Comparison of ENCODE assay signal across 10 cellular contexts in genomic region chr11:6608011-6608410, GRCh38. TPM values are rescaled to one million over a fixed set of nuclear protein-coding genes. Genes with fewer than 3 reads are reported as not detected.
DNase-seq lines count a peak whose midpoint lies in the region; ATAC-seq lines count a peak whose summit lies in the region.
"Had no signal": no experiment of that assay in that cellular context is flagged by ENCODE, and none has a peak within 500 bp of the region (broad histone marks: within the 10 kb centered on the region; RNA-seq: fewer than 3 reads in every experiment).

No MANE protein-coding gene starts in this region.

- H3K36me3 ChIP-seq in iPS-20b (ENCODE audit: insufficient read depth, low read depth, low read length): peaks cover 51% of the 10 kb centered on the region
- H3K36me3 ChIP-seq in SJCRH30: peaks cover 27% of the 10 kb centered on the region

- no peaks in the 10 kb centered on the region for H3K9me3 Mint-ChIP-seq in activated CD4-positive, alpha-beta T cell treated with anti-CD3 and anti-CD28 coated beads, Interleukin-2, amount 10 ng/mL, durations not matched to agents 7 days and 5 days
- H3K9me3 Mint-ChIP-seq in activated CD8-positive, alpha-beta T cell treated with anti-CD3 and anti-CD28 coated beads, Interleukin-2, amount 10 ng/mL, durations not matched to agents 7 days and 5 days (ENCODE audit: insufficient read depth): no peaks in the 10 kb centered on the region
- H3K9me3 Mint-ChIP-seq in stimulated activated effector memory CD8-positive, alpha-beta T cell treated with anti-CD3 and anti-CD28 coated beads, Interleukin-12 subunit alpha, Interleukin-12 subunit beta, amount 100 ng/mL, for 72 hours: no peaks in the 10 kb centered on the region

- H3K27me3 ChIP-seq in iPS-20b (ENCODE audit: insufficient read depth, low read length) (no peaks in the 10 kb centered on the region), SJCRH30 (no peaks in the 10 kb centered on the region)

- POLR2A ChIA-PET in activated CD4-positive, alpha-beta T cell treated with anti-CD3 and anti-CD28 coated beads, Interleukin-2, amount 10 ng/mL, durations not matched to agents 7 days and 5 days (lab: Charles Lee): no interaction called here
- POLR2A ChIA-PET in activated CD8-positive, alpha-beta T cell treated with anti-CD3 and anti-CD28 coated beads, Interleukin-2, amount 10 ng/mL, durations not matched to agents 7 days and 5 days (lab: Charles Lee): interaction anchor here (1.6 to 2.0 kb wide), 2 partner anchors 10 to 75 kb away, joined by 4 to 8 read pairs; partner anchors contain the start of gene MRPL17

- no peaks in the 10 kb centered on the region for H3K9me3 ChIP-seq in iPS-20b (ENCODE audit: insufficient read depth, low read depth, low read length)
- H3K9me3 ChIP-seq in SJCRH30 (replicated peaks): no peaks in the 10 kb centered on the region
- H3K9me3 ChIP-seq: A549 had no signal

- H3K27ac Mint-ChIP-seq in activated CD4-positive, alpha-beta T cell treated with anti-CD3 and anti-CD28 coated beads, Interleukin-2, amount 10 ng/mL, durations not matched to agents 7 days and 5 days: peak overlapping the region; percentile 90
- H3K27ac Mint-ChIP-seq in activated CD8-positive, alpha-beta T cell treated with anti-CD3 and anti-CD28 coated beads, Interleukin-2, amount 10 ng/mL, durations not matched to agents 7 days and 5 days: peak overlapping the region; percentile 77
- H3K27ac Mint-ChIP-seq in stimulated activated effector memory CD8-positive, alpha-beta T cell treated with anti-CD3 and anti-CD28 coated beads, Interleukin-12 subunit alpha, Interleukin-12 subunit beta, amount 100 ng/mL, for 72 hours: peak overlapping the region; percentile 61

- peaks cover 50% of the 10 kb centered on the region for H3K36me3 Mint-ChIP-seq in activated CD4-positive, alpha-beta T cell treated with anti-CD3 and anti-CD28 coated beads, Interleukin-2, amount 10 ng/mL, durations not matched to agents 7 days and 5 days (ENCODE audit: low read depth)
- peaks cover 52% of the 10 kb centered on the region for H3K36me3 Mint-ChIP-seq in activated CD8-positive, alpha-beta T cell treated with anti-CD3 and anti-CD28 coated beads, Interleukin-2, amount 10 ng/mL, durations not matched to agents 7 days and 5 days (ENCODE audit: low read depth)
- H3K36me3 Mint-ChIP-seq in stimulated activated effector memory CD8-positive, alpha-beta T cell treated with anti-CD3 and anti-CD28 coated beads, Interleukin-12 subunit alpha, Interleukin-12 subunit beta, amount 100 ng/mL, for 72 hours: peaks cover 52% of the 10 kb centered on the region

- H3K9ac ChIP-seq in iPS-20b (ENCODE audit: low read depth, low read length): no peak overlapping the region

- ATAC-seq in activated CD8-positive, alpha-beta T cell treated with anti-CD3 and anti-CD28 coated beads, Interleukin-2, amount 10 ng/mL, durations not matched to agents 7 days and 5 days: no peak
- no peak for ATAC-seq in stimulated activated effector memory CD8-positive, alpha-beta T cell treated with anti-CD3 and anti-CD28 coated beads, Interleukin-12 subunit alpha, Interleukin-12 subunit beta, amount 100 ng/mL, for 72 hours
- ATAC-seq in HG02759 (IDR thresholded peaks at IDR 0.05; ENCODE audit: unreplicated experiment) (no peak), HG03342 (IDR thresholded peaks at IDR 0.05; ENCODE audit: unreplicated experiment) (no peak)
- ATAC-seq: A549 had no signal

- peaks cover 38% of the 10 kb centered on the region for H3K4me1 Mint-ChIP-seq in activated CD4-positive, alpha-beta T cell treated with anti-CD3 and anti-CD28 coated beads, Interleukin-2, amount 10 ng/mL, durations not matched to agents 7 days and 5 days
- H3K4me1 Mint-ChIP-seq in activated CD8-positive, alpha-beta T cell treated with anti-CD3 and anti-CD28 coated beads, Interleukin-2, amount 10 ng/mL, durations not matched to agents 7 days and 5 days (ENCODE audit: low read depth): peaks cover 54% of the 10 kb centered on the region
- peaks cover 51% of the 10 kb centered on the region for H3K4me1 Mint-ChIP-seq in stimulated activated effector memory CD8-positive, alpha-beta T cell treated with anti-CD3 and anti-CD28 coated beads, Interleukin-12 subunit alpha, Interleukin-12 subunit beta, amount 100 ng/mL, for 72 hours

- H3K27me3 Mint-ChIP-seq in activated CD4-positive, alpha-beta T cell treated with anti-CD3 and anti-CD28 coated beads, Interleukin-2, amount 10 ng/mL, durations not matched to agents 7 days and 5 days: no peaks in the 10 kb centered on the region
- H3K27me3 Mint-ChIP-seq in activated CD8-positive, alpha-beta T cell treated with anti-CD3 and anti-CD28 coated beads, Interleukin-2, amount 10 ng/mL, durations not matched to agents 7 days and 5 days (ENCODE audit: low read depth): no peaks in the 10 kb centered on the region

- CTCF ChIA-PET in activated CD4-positive, alpha-beta T cell treated with anti-CD3 and anti-CD28 coated beads, Interleukin-2, amount 10 ng/mL, durations not matched to agents 7 days and 5 days (lab: Charles Lee): interaction anchor here (1.0 to 3.3 kb wide), 3 partner anchors 11 to 64 kb away, joined by 3 to 10 read pairs (median 5); partner anchors contain the start of gene TPP1
- CTCF ChIA-PET in activated CD8-positive, alpha-beta T cell treated with anti-CD3 and anti-CD28 coated beads, Interleukin-2, amount 10 ng/mL, durations not matched to agents 7 days and 5 days (lab: Charles Lee): interaction anchor here (1.3 to 2.2 kb wide), 5 partner anchors 10 to 229 kb away, joined by 3 to 12 read pairs (median 3); partner anchors contain the start of gene MRPL17

- H3K4me1 ChIP-seq in iPS-20b (ENCODE audit: insufficient read depth, low read length) (peaks cover 19% of the 10 kb centered on the region), SJCRH30 (peaks cover 18% of the 10 kb centered on the region)

- DNase-seq in activated CD4-positive, alpha-beta T cell treated with anti-CD3 and anti-CD28 coated beads, Interleukin-2, amount 10 ng/mL, durations not matched to agents 7 days and 5 days: no peak
- no peak for DNase-seq in activated CD4-positive, alpha-beta T cell treated with anti-CD3 and anti-CD28 coated beads for 1 hour
- peak; percentile 19 for DNase-seq in activated CD8-positive, alpha-beta T cell treated with anti-CD3 and anti-CD28 coated beads, Interleukin-2, amount 10 ng/mL, durations not matched to agents 7 days and 5 days
- DNase-seq in stimulated activated effector memory CD8-positive, alpha-beta T cell treated with anti-CD3 and anti-CD28 coated beads, Interleukin-12 subunit alpha, Interleukin-12 subunit beta, amount 100 ng/mL, for 72 hours (ENCODE audit: low spot score in 2 of 2): peak in 1 of 2 donors; percentile 41
- no peak for DNase-seq in SJCRH30
- DNase-seq: NCI-H748 treated with DMSO at 0.1 percent for 48 hours had no signal

- peak overlapping the region; percentile 95 for H3K27ac ChIP-seq in iPS-20b (ENCODE audit: low read length)
- no peak overlapping the region for H3K27ac ChIP-seq in SJCRH30

- H3K4me3 Mint-ChIP-seq in activated CD4-positive, alpha-beta T cell treated with anti-CD3 and anti-CD28 coated beads, Interleukin-2, amount 10 ng/mL, durations not matched to agents 7 days and 5 days: no peak overlapping the region
- H3K4me3 Mint-ChIP-seq in activated CD8-positive, alpha-beta T cell treated with anti-CD3 and anti-CD28 coated beads, Interleukin-2, amount 10 ng/mL, durations not matched to agents 7 days and 5 days: no peak overlapping the region
- no peak overlapping the region for H3K4me3 Mint-ChIP-seq in stimulated activated effector memory CD8-positive, alpha-beta T cell treated with anti-CD3 and anti-CD28 coated beads, Interleukin-12 subunit alpha, Interleukin-12 subunit beta, amount 100 ng/mL, for 72 hours

- H3K4me3 ChIP-seq in iPS-20b (ENCODE audit: low read length): no peak overlapping the region
- H3K4me3 ChIP-seq in SJCRH30: no peak overlapping the region
- H3K4me3 ChIP-seq: A549 had no signal

RNA-seq across cellular contexts. Expression of gene TAF10, which starts 4.0 kb away (rescaled TPM):
- 100 to 1,000 TPM; 138 to 156 TPM for total RNA-seq in activated CD4-positive, alpha-beta T cell treated with anti-CD3 and anti-CD28 coated beads, Interleukin-2, amount 10 ng/mL, durations not matched to agents 7 days and 5 days
- total RNA-seq in activated CD8-positive, alpha-beta T cell treated with anti-CD3 and anti-CD28 coated beads, Interleukin-2, amount 10 ng/mL, durations not matched to agents 7 days and 5 days: 100 to 1,000 TPM; 140 to 156 TPM
- total RNA-seq in SJCRH30 (2014; rRNA removed; shearing (Covaris generic)): 68.1 and 82.0 TPM in 2 replicates

RNA-seq across cellular contexts. Expression of gene ILK, which starts 4.4 kb away (rescaled TPM):
- total RNA-seq in activated CD4-positive, alpha-beta T cell treated with anti-CD3 and anti-CD28 coated beads, Interleukin-2, amount 10 ng/mL, durations not matched to agents 7 days and 5 days: 100 to 1,000 TPM; 155 to 163 TPM
- total RNA-seq in activated CD8-positive, alpha-beta T cell treated with anti-CD3 and anti-CD28 coated beads, Interleukin-2, amount 10 ng/mL, durations not matched to agents 7 days and 5 days: 100 to 1,000 TPM; 195 to 197 TPM
- total RNA-seq in SJCRH30 (2014; rRNA removed; shearing (Covaris generic)): 73.7 and 81.4 TPM in 2 replicates

RNA-seq across cellular contexts. Expression of gene RRP8, which starts 4.6 kb away (rescaled TPM):
- 10 to 100 TPM; 23.0 to 27.1 TPM for total RNA-seq in activated CD4-positive, alpha-beta T cell treated with anti-CD3 and anti-CD28 coated beads, Interleukin-2, amount 10 ng/mL, durations not matched to agents 7 days and 5 days
- total RNA-seq in activated CD8-positive, alpha-beta T cell treated with anti-CD3 and anti-CD28 coated beads, Interleukin-2, amount 10 ng/mL, durations not matched to agents 7 days and 5 days: 10 to 100 TPM; 28.6 to 29.8 TPM
- total RNA-seq in SJCRH30 (2014; rRNA removed; shearing (Covaris generic)): 15.8 and 15.9 TPM in 2 replicates

RNA-seq across cellular contexts. Expression of gene TPP1, which starts 11.2 kb away (rescaled TPM):
- total RNA-seq in activated CD4-positive, alpha-beta T cell treated with anti-CD3 and anti-CD28 coated beads, Interleukin-2, amount 10 ng/mL, durations not matched to agents 7 days and 5 days: 100 to 1,000 TPM in 1 of 2 experiments, 10 to 100 TPM in 1; 90.1 to 105 TPM
- total RNA-seq in activated CD8-positive, alpha-beta T cell treated with anti-CD3 and anti-CD28 coated beads, Interleukin-2, amount 10 ng/mL, durations not matched to agents 7 days and 5 days: 10 to 100 TPM; 74.1 to 78.9 TPM
- 8.1 and 8.7 TPM in 2 replicates for total RNA-seq in SJCRH30 (2014; rRNA removed; shearing (Covaris generic))

RNA-seq across cellular contexts. Expression of gene DCHS1, which starts 47.6 kb away (rescaled TPM):
- under 1 TPM; 0.35 to 0.40 TPM for total RNA-seq in activated CD4-positive, alpha-beta T cell treated with anti-CD3 and anti-CD28 coated beads, Interleukin-2, amount 10 ng/mL, durations not matched to agents 7 days and 5 days
- under 1 TPM; 0.23 to 0.29 TPM for total RNA-seq in activated CD8-positive, alpha-beta T cell treated with anti-CD3 and anti-CD28 coated beads, Interleukin-2, amount 10 ng/mL, durations not matched to agents 7 days and 5 days
- 9.5 and 9.6 TPM in 2 replicates for total RNA-seq in SJCRH30 (2014; rRNA removed; shearing (Covaris generic))
